ENCODE assay signal across 39 cellular contexts in the genomic region with DNA sequence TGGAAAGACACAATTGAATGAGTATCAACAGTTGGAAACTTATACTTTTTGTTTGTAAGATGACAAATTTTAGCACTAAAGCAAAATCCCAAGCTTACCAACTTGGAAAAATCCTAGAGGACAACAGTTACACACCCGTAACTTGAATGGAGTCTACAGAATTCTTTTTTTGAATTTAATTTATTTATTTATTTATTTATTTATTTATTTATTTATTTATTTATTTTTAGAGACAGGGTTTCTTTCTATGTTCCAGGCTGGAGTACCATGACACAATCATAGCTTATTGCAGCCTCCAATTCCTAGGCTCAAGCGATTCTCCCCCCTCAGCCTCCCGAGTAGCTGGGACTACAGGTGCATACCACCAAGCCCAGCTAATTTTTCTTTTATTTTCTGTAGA. TPM values are rescaled to one million over a fixed set of nuclear protein-coding genes. Genes with fewer than 3 reads are reported as not detected.
"Had no signal": no experiment of that assay in that cellular context is flagged by ENCODE, and none has a peak within 500 bp of the region (broad histone marks: within the 10 kb centered on the region; RNA-seq: fewer than 3 reads in every experiment).

No MANE protein-coding gene starts in this region.

- H3K27me3 ChIP-seq: adrenal gland, ascending aorta, body of pancreas, brain microvascular endothelial cell, breast epithelium, cardiac muscle cell, colonic mucosa had no signal

- H3K27ac Mint-ChIP-seq: activated naive CD4-positive, alpha-beta T cell treated with anti-CD3 and anti-CD28 coated beads for 36 hours; activated naive CD4-positive, alpha-beta T cell treated with anti-CD3 and anti-CD28 coated beads, Interleukin-2, amount 10 ng/mL, durations not matched to agents 7 days and 5 days; activated naive CD4-positive, alpha-beta T cell treated with anti-CD3 and anti-CD28 coated beads, Interleukin-2, amount 50 U/mL, for 24 hours; activated naive CD4-positive, alpha-beta T cell treated with anti-CD3 and anti-CD28 coated beads, Interleukin-2, amount 50 U/mL, for 72 hours; activated naive CD8-positive, alpha-beta T cell; activated naive CD8-positive, alpha-beta T cell treated with anti-CD3 and anti-CD28 coated beads for 36 hours; activated naive CD8-positive, alpha-beta T cell treated with anti-CD3 and anti-CD28 coated beads, Interleukin-2, amount 10 ng/mL, durations not matched to agents 7 days and 5 days; activated naive CD8-positive, alpha-beta T cell treated with anti-CD3 and anti-CD28 coated beads, Interleukin-2, amount 50 U/mL, for 24 hours; activated T-cell treated with anti-CD3 and anti-CD28 coated beads, Interleukin-2, amount 50 U/mL, for 72 hours; activated T-helper 1 cell treated with anti-CD3 and anti-CD28 coated beads, Interleukin-12 subunit alpha, Interleukin-12 subunit beta, Interleukin-2, Interleukin-4 antibody, amounts not matched to agents 30 ng/mL and 10 ng/mL and 1 ng/mL, durations not matched to agents 14 hours and 24 hours and 36 hours; activated T-helper 17 cell treated with anti-CD3 and anti-CD28 coated beads, Interleukin-2, amount 50 U/mL, for 72 hours; activated T-helper 2 cell treated with anti-CD3 and anti-CD28 coated beads, Interferon-gamma antibody, Interleukin-2, Interleukin-4, amounts not matched to agents 10 μg/mL and 5 μg/mL and 100 μg/mL, durations not matched to agents 14 hours and 24 hours and 36 hours; brain had no signal

- FAIRE-seq: bronchial epithelial cell, colon had no signal

- ATAC-seq: activated naive CD4-positive, alpha-beta T cell treated with anti-CD3 and anti-CD28 coated beads, Interleukin-2, amount 50 U/mL, for 72 hours; activated naive CD8-positive, alpha-beta T cell treated with anti-CD3 and anti-CD28 coated beads, Interleukin-2, amount 50 U/mL, for 24 hours; activated T-cell treated with anti-CD3 and anti-CD28 coated beads, Interleukin-2, amount 50 U/mL, for 4 hours; activated T-cell treated with anti-CD3 and anti-CD28 coated beads, Interleukin-2, amount 50 U/mL, for 72 hours; activated T-helper 17 cell treated with anti-CD3 and anti-CD28 coated beads, Interleukin-2, amount 50 U/mL, for 72 hours; body of pancreas had no signal

- H3K4me1 Mint-ChIP-seq: activated naive CD4-positive, alpha-beta T cell treated with anti-CD3 and anti-CD28 coated beads, Interleukin-2, amount 10 ng/mL, durations not matched to agents 7 days and 5 days; activated naive CD4-positive, alpha-beta T cell treated with anti-CD3 and anti-CD28 coated beads, Interleukin-2, amount 50 U/mL, for 24 hours; activated naive CD8-positive, alpha-beta T cell treated with anti-CD3 and anti-CD28 coated beads for 36 hours; activated naive CD8-positive, alpha-beta T cell treated with anti-CD3 and anti-CD28 coated beads, Interleukin-2, amount 10 ng/mL, durations not matched to agents 7 days and 5 days; activated naive CD8-positive, alpha-beta T cell treated with anti-CD3 and anti-CD28 coated beads, Interleukin-2, amount 50 U/mL, for 24 hours; activated T-helper 17 cell treated with anti-CD3 and anti-CD28 coated beads, Interleukin-2, amount 50 U/mL, for 72 hours; brain; central memory CD8-positive, alpha-beta T cell had no signal

- H3K36me3 Mint-ChIP-seq: activated naive CD4-positive, alpha-beta T cell treated with anti-CD3 and anti-CD28 coated beads, Interleukin-2, amount 10 ng/mL, durations not matched to agents 7 days and 5 days; activated naive CD4-positive, alpha-beta T cell treated with anti-CD3 and anti-CD28 coated beads, Interleukin-2, amount 50 U/mL, for 24 hours; activated naive CD4-positive, alpha-beta T cell treated with anti-CD3 and anti-CD28 coated beads, Interleukin-2, amount 50 U/mL, for 72 hours; activated naive CD8-positive, alpha-beta T cell; activated naive CD8-positive, alpha-beta T cell treated with anti-CD3 and anti-CD28 coated beads for 36 hours; activated naive CD8-positive, alpha-beta T cell treated with anti-CD3 and anti-CD28 coated beads, Interleukin-2, amount 10 ng/mL, durations not matched to agents 7 days and 5 days; brain had no signal

- H3K4me1 ChIP-seq: adrenal gland, body of pancreas, breast epithelium, colonic mucosa had no signal

- H3K9me3 Mint-ChIP-seq: activated naive CD4-positive, alpha-beta T cell treated with anti-CD3 and anti-CD28 coated beads for 36 hours; activated naive CD4-positive, alpha-beta T cell treated with anti-CD3 and anti-CD28 coated beads, Interleukin-2, amount 10 ng/mL, durations not matched to agents 7 days and 5 days; activated naive CD4-positive, alpha-beta T cell treated with anti-CD3 and anti-CD28 coated beads, Interleukin-2, amount 50 U/mL, for 24 hours; activated naive CD4-positive, alpha-beta T cell treated with anti-CD3 and anti-CD28 coated beads, Interleukin-2, amount 50 U/mL, for 72 hours; activated naive CD8-positive, alpha-beta T cell treated with anti-CD3 and anti-CD28 coated beads for 36 hours; activated naive CD8-positive, alpha-beta T cell treated with anti-CD3 and anti-CD28 coated beads, Interleukin-2, amount 10 ng/mL, durations not matched to agents 7 days and 5 days; activated naive CD8-positive, alpha-beta T cell treated with anti-CD3 and anti-CD28 coated beads, Interleukin-2, amount 50 U/mL, for 24 hours; activated T-cell treated with anti-CD3 and anti-CD28 coated beads, Interleukin-2, amount 50 U/mL, for 4 hours; activated T-cell treated with anti-CD3 and anti-CD28 coated beads, Interleukin-2, amount 50 U/mL, for 72 hours; activated T-helper 1 cell treated with anti-CD3 and anti-CD28 coated beads, Interleukin-12 subunit alpha, Interleukin-12 subunit beta, Interleukin-2, Interleukin-4 antibody, amounts not matched to agents 30 ng/mL and 10 ng/mL and 1 ng/mL, durations not matched to agents 14 hours and 24 hours and 36 hours; activated T-helper 17 cell treated with anti-CD3 and anti-CD28 coated beads, Interleukin-2, amount 50 U/mL, for 72 hours; activated T-helper 2 cell treated with anti-CD3 and anti-CD28 coated beads, Interferon-gamma antibody, Interleukin-2, Interleukin-4, amounts not matched to agents 10 μg/mL and 5 μg/mL and 100 μg/mL, durations not matched to agents 14 hours and 24 hours and 36 hours; brain; central memory CD8-positive, alpha-beta T cell had no signal

- H3K27ac ChIP-seq: adrenal gland, ascending aorta, body of pancreas, brain microvascular endothelial cell, breast epithelium, cardiac muscle cell, colonic mucosa had no signal

- H3K9me3 ChIP-seq: adrenal gland, ascending aorta, body of pancreas, breast epithelium, colonic mucosa had no signal

- H3K4me3 ChIP-seq: adrenal gland, ascending aorta, body of pancreas, breast epithelium, cardiac muscle cell, colonic mucosa had no signal

- H3K36me3 ChIP-seq: brain microvascular endothelial cell, breast epithelium, colonic mucosa had no signal

- H3K4me3 Mint-ChIP-seq: activated naive CD4-positive, alpha-beta T cell treated with anti-CD3 and anti-CD28 coated beads for 36 hours; activated naive CD4-positive, alpha-beta T cell treated with anti-CD3 and anti-CD28 coated beads, Interleukin-2, amount 10 ng/mL, durations not matched to agents 7 days and 5 days; activated naive CD4-positive, alpha-beta T cell treated with anti-CD3 and anti-CD28 coated beads, Interleukin-2, amount 50 U/mL, for 24 hours; activated naive CD8-positive, alpha-beta T cell; activated naive CD8-positive, alpha-beta T cell treated with anti-CD3 and anti-CD28 coated beads for 36 hours; activated naive CD8-positive, alpha-beta T cell treated with anti-CD3 and anti-CD28 coated beads, Interleukin-2, amount 10 ng/mL, durations not matched to agents 7 days and 5 days; activated naive CD8-positive, alpha-beta T cell treated with anti-CD3 and anti-CD28 coated beads, Interleukin-2, amount 50 U/mL, for 24 hours; activated T-cell treated with anti-CD3 and anti-CD28 coated beads, Interleukin-2, amount 50 U/mL, for 4 hours; activated T-cell treated with anti-CD3 and anti-CD28 coated beads, Interleukin-2, amount 50 U/mL, for 72 hours; activated T-helper 1 cell treated with anti-CD3 and anti-CD28 coated beads, Interleukin-12 subunit alpha, Interleukin-12 subunit beta, Interleukin-2, Interleukin-4 antibody, amounts not matched to agents 30 ng/mL and 10 ng/mL and 1 ng/mL, durations not matched to agents 14 hours and 24 hours and 36 hours; activated T-helper 17 cell treated with anti-CD3 and anti-CD28 coated beads, Interleukin-2, amount 50 U/mL, for 72 hours; brain; central memory CD8-positive, alpha-beta T cell had no signal

- H3K27me3 Mint-ChIP-seq: activated naive CD4-positive, alpha-beta T cell treated with anti-CD3 and anti-CD28 coated beads, Interleukin-2, amount 10 ng/mL, durations not matched to agents 7 days and 5 days; activated naive CD8-positive, alpha-beta T cell; activated naive CD8-positive, alpha-beta T cell treated with anti-CD3 and anti-CD28 coated beads, Interleukin-2, amount 10 ng/mL, durations not matched to agents 7 days and 5 days; activated naive CD8-positive, alpha-beta T cell treated with anti-CD3 and anti-CD28 coated beads, Interleukin-2, amount 50 U/mL, for 24 hours; activated T-helper 17 cell treated with anti-CD3 and anti-CD28 coated beads, Interleukin-2, amount 50 U/mL, for 72 hours; central memory CD8-positive, alpha-beta T cell had no signal

- DNase-seq: activated effector memory CD4-positive, alpha-beta T cell treated with anti-CD3 and anti-CD28 coated beads, Interleukin-2, amount 50 U/mL, for 16 hours; activated effector memory CD4-positive, alpha-beta T cell treated with Interleukin-2 at 50 U/mL for 16 hours; activated gamma-delta T cell; activated gamma-delta T cell treated with Interleukin-2 at 50 U/mL for 16 hours; activated naive CD4-positive, alpha-beta T cell; activated naive CD4-positive, alpha-beta T cell treated with anti-CD3 and anti-CD28 coated beads for 36 hours; activated naive CD4-positive, alpha-beta T cell treated with anti-CD3 and anti-CD28 coated beads, Interleukin-2, amount 10 ng/mL, durations not matched to agents 7 days and 5 days; activated naive CD4-positive, alpha-beta T cell treated with anti-CD3 and anti-CD28 coated beads, Interleukin-2, amount 50 U/mL, for 16 hours; activated naive CD4-positive, alpha-beta T cell treated with Interleukin-2 at 50 U/mL for 16 hours; activated naive CD8-positive, alpha-beta T cell treated with anti-CD3 and anti-CD28 coated beads for 36 hours; activated naive CD8-positive, alpha-beta T cell treated with anti-CD3 and anti-CD28 coated beads, Interleukin-2, amount 10 ng/mL, durations not matched to agents 7 days and 5 days; activated naive CD8-positive, alpha-beta T cell treated with anti-CD3 and anti-CD28 coated beads, Interleukin-2, amount 50 U/mL, for 24 hours; activated T-cell treated with anti-CD3 and anti-CD28 coated beads, Interleukin-2, amount 50 U/mL, for 4 hours; activated T-cell treated with anti-CD3 and anti-CD28 coated beads, Interleukin-2, amount 50 U/mL, for 48 hours; activated T-cell treated with anti-CD3 and anti-CD28 coated beads, Interleukin-2, amount 50 U/mL, for 72 hours; adrenal gland; amniotic stem cell; amygdala; anterior cingulate cortex; aorta; body of pancreas; brain microvascular endothelial cell; caudate nucleus; central memory CD4-positive, alpha-beta T cell; cerebellar nuclear complex; colonic mucosa had no signal

RNA-seq across cellular contexts. Expression of a gene that starts 26.6 kb away (rescaled TPM):
- total RNA-seq: activated naive CD4-positive, alpha-beta T cell treated with anti-CD3 and anti-CD28 coated beads for 36 hours; activated naive CD4-positive, alpha-beta T cell treated with anti-CD3 and anti-CD28 coated beads, Interleukin-2, amount 50 U/mL, for 72 hours; activated naive CD8-positive, alpha-beta T cell treated with anti-CD3 and anti-CD28 coated beads, Interleukin-2, amount 10 ng/mL, durations not matched to agents 7 days and 5 days; activated T-cell treated with anti-CD3 and anti-CD28 coated beads, Interleukin-2, amount 50 U/mL, for 72 hours; activated T-helper 1 cell treated with anti-CD3 and anti-CD28 coated beads, Interleukin-12 subunit alpha, Interleukin-12 subunit beta, Interleukin-2, Interleukin-4 antibody, amounts not matched to agents 30 ng/mL and 10 ng/mL and 1 ng/mL, durations not matched to agents 14 hours and 24 hours and 36 hours; activated T-helper 17 cell treated with anti-CD3 and anti-CD28 coated beads, Interleukin-2, amount 50 U/mL, for 72 hours; activated T-helper 2 cell treated with anti-CD3 and anti-CD28 coated beads, Interferon-gamma antibody, Interleukin-2, Interleukin-4, amounts not matched to agents 10 μg/mL and 5 μg/mL and 100 μg/mL, durations not matched to agents 14 hours and 24 hours and 36 hours had no signal
